Comparison of ENCODE assay signal across 14 cellular contexts in genomic region chr3:139835830-139836655, GRCh38.
"Had no signal": no experiment of that assay in that cellular context is flagged by ENCODE, and none has a peak within 500 bp of the region (broad histone marks: within the 10 kb centered on the region; RNA-seq: fewer than 3 reads in every experiment).

No MANE protein-coding gene starts in this region.

- H3K27ac Mint-ChIP-seq: activated B cell treated with CpG ODN at 0.5 μM for 24 hours; activated CD8-positive, alpha-beta T cell treated with anti-CD3 and anti-CD28 coated beads, Interleukin-2, amount 10 ng/mL, durations not matched to agents 7 days and 5 days; endodermal cell; type B pancreatic cell had no signal

- H3K9me3 ChIP-seq: ovary had no signal

- H3K36me3 ChIP-seq: ovary had no signal

- H3K9me3 Mint-ChIP-seq: endodermal cell, type B pancreatic cell had no signal

- H3K27me3 ChIP-seq: ovary had no signal

- H3K4me3 ChIP-seq: ovary, smooth muscle cell had no signal

- ATAC-seq: activated CD8-positive, alpha-beta T cell treated with anti-CD3 and anti-CD28 coated beads, Interleukin-2, amount 10 ng/mL, durations not matched to agents 7 days and 5 days had no signal

- H3K36me3 Mint-ChIP-seq: type B pancreatic cell had no signal

- H3K27me3 Mint-ChIP-seq: activated B cell treated with CpG ODN at 0.5 μM for 24 hours had no signal

- H3K4me2 ChIP-seq: smooth muscle cell had no signal

- H3K4me3 Mint-ChIP-seq: activated B cell treated with CpG ODN at 0.5 μM for 24 hours; activated CD8-positive, alpha-beta T cell treated with anti-CD3 and anti-CD28 coated beads, Interleukin-2, amount 10 ng/mL, durations not matched to agents 7 days and 5 days; endodermal cell; type B pancreatic cell had no signal

- DNase-seq: activated B cell treated with CpG ODN at 0.5 μM for 24 hours; activated CD4-positive, alpha-beta T cell treated with anti-CD3 and anti-CD28 coated beads for 48 hours; activated CD8-positive, alpha-beta T cell treated with anti-CD3 and anti-CD28 coated beads, Interleukin-2, amount 10 ng/mL, durations not matched to agents 7 days and 5 days; activated naive CD4-positive, alpha-beta T cell; endodermal cell; mesenchymal stem cell; ovary; stimulated activated CD4-positive, alpha-beta T cell treated with anti-CD3 and anti-CD28 coated beads, Interleukin-4, amount 100 ng/mL, for 4 hours; stimulated activated CD8-positive, alpha-beta memory T cell treated with anti-CD3 and anti-CD28 coated beads, Interleukin-4, amount 100 ng/mL, for 48 hours; stimulated activated naive CD4-positive, alpha-beta T cell treated with Interleukin-2 at 50 U/mL for 16 hours; substantia nigra; T-helper 2 cell had no signal

- H3K4me1 Mint-ChIP-seq: activated B cell treated with CpG ODN at 0.5 μM for 24 hours, endodermal cell had no signal
